In the genomic region with DNA sequence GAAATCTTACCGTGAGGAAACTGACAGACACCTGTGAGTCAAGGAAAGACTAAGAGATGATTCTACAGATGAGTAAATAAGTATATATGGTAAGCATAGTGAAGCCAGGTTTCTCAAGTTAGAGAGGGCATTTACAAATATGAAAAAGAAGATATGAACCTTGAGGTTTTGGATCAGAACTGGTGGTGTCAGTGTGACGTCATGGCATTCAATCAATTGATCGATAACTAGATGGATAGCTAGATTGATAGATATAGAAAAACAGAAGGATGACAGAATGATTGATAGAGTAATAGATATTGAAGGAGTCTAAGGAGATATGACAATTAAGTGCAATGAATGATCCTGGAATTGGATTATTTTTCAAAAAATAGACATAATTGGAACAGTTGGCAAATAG, we compare ENCODE assay signal across 29 cellular contexts.
"Had no signal": no experiment of that assay in that cellular context is flagged by ENCODE, and none has a peak within 500 bp of the region (broad histone marks: within the 10 kb centered on the region; RNA-seq: fewer than 3 reads in every experiment).

No MANE protein-coding gene starts in this region.

- H3K27ac ChIP-seq: stomach, suprapubic skin, testis, thoracic aorta, thyroid gland, tibial artery, tibial nerve, transverse colon, upper lobe of left lung, upper lobe of right lung, uterus, vagina had no signal

- H3K27ac Mint-ChIP-seq: stimulated activated effector memory CD8-positive, alpha-beta T cell treated with anti-CD3 and anti-CD28 coated beads, Interleukin-12 subunit alpha, Interleukin-12 subunit beta, amount 100 ng/mL, for 72 hours; stimulated activated memory B cell treated with anti-CD40 and anti-IgM and Interleukin-4, amounts not matched to agents 10 μg/mL and 1 μg/mL and 100 μg/mL, for 72 hours; stimulated activated naive B cell treated with anti-CD40 and anti-IgM and Interleukin-4, amounts not matched to agents 10 μg/mL and 1 μg/mL and 100 μg/mL, for 72 hours; stimulated activated naive CD8-positive, alpha-beta T cell treated with anti-CD3 and anti-CD28 coated beads, Interleukin-15, amount 100 ng/mL, for 72 hours; stimulated activated naive CD8-positive, alpha-beta T cell treated with anti-CD3 and anti-CD28 coated beads, Interleukin-15, Interleukin-2, amounts not matched to agents 100 ng/mL and 50 ng/mL, for 24 hours; type B pancreatic cell had no signal

- H3K9me3 ChIP-seq: stomach, suprapubic skin, testis, thoracic aorta, thyroid gland, tibial artery, tibial nerve, transverse colon, upper lobe of left lung, upper lobe of right lung, uterus, vagina had no signal

- H3K27me3 Mint-ChIP-seq: stimulated activated memory B cell treated with anti-CD40 and anti-IgM and Interleukin-4, amounts not matched to agents 10 μg/mL and 1 μg/mL and 100 μg/mL, for 72 hours; stimulated activated naive B cell treated with anti-CD40 and anti-IgM and Interleukin-4, amounts not matched to agents 10 μg/mL and 1 μg/mL and 100 μg/mL, for 72 hours; stimulated activated naive CD8-positive, alpha-beta T cell treated with anti-CD3 and anti-CD28 coated beads, Interleukin-15, amount 100 ng/mL, for 72 hours; stimulated activated naive CD8-positive, alpha-beta T cell treated with anti-CD3 and anti-CD28 coated beads, Interleukin-15, Interleukin-2, amounts not matched to agents 100 ng/mL and 50 ng/mL, for 24 hours; type B pancreatic cell had no signal

- H3K4me3 ChIP-seq: stomach, suprapubic skin, testis, thoracic aorta, thyroid gland, tibial artery, tibial nerve, transverse colon, upper lobe of left lung, upper lobe of right lung, uterus, vagina had no signal

- H3K36me3 Mint-ChIP-seq: stimulated activated effector memory CD8-positive, alpha-beta T cell treated with anti-CD3 and anti-CD28 coated beads, Interleukin-12 subunit alpha, Interleukin-12 subunit beta, amount 100 ng/mL, for 72 hours; stimulated activated memory B cell treated with anti-CD40 and anti-IgM and Interleukin-4, amounts not matched to agents 10 μg/mL and 1 μg/mL and 100 μg/mL, for 72 hours; stimulated activated naive B cell treated with anti-CD40 and anti-IgM and Interleukin-4, amounts not matched to agents 10 μg/mL and 1 μg/mL and 100 μg/mL, for 72 hours; type B pancreatic cell had no signal

- H3K36me3 ChIP-seq: stomach, suprapubic skin, thoracic aorta, thyroid gland, tibial artery, tibial nerve, transverse colon, upper lobe of left lung, upper lobe of right lung, uterus, vagina had no signal

- DNase-seq: stimulated activated CD4-positive, alpha-beta T cell treated with anti-CD3 and anti-CD28 coated beads, Interleukin-2, amount 100 ng/mL, for 48 hours; stimulated activated CD4-positive, alpha-beta T cell treated with anti-CD3 and anti-CD28 coated beads, Interleukin-4, amount 100 ng/mL, for 1 hour; stimulated activated CD4-positive, alpha-beta T cell treated with anti-CD3 and anti-CD28 coated beads, Interleukin-4, amount 100 ng/mL, for 24 hours; stimulated activated CD4-positive, alpha-beta T cell treated with anti-CD3 and anti-CD28 coated beads, Interleukin-4, amount 100 ng/mL, for 4 hours; stimulated activated CD8-positive, alpha-beta memory T cell treated with anti-CD3 and anti-CD28 coated beads, Interleukin-4, amount 100 ng/mL, for 48 hours; stimulated activated naive B cell treated with anti-CD40 and anti-IgM and Interleukin-4, amounts not matched to agents 10 μg/mL and 1 μg/mL and 100 μg/mL, for 72 hours; stimulated activated naive CD4-positive, alpha-beta T cell; stimulated activated naive CD4-positive, alpha-beta T cell treated with Interleukin-2 at 50 U/mL for 16 hours; stimulated activated naive CD8-positive, alpha-beta T cell treated with anti-CD3 and anti-CD28 coated beads, Interleukin-15, amount 100 ng/mL, for 72 hours; stimulated activated naive CD8-positive, alpha-beta T cell treated with anti-CD3 and anti-CD28 coated beads, Interleukin-15, Interleukin-2, amounts not matched to agents 100 U/mL and 50 U/mL, for 24 hours; stomach; substantia nigra; testis; thyroid gland; tibial artery; transverse colon; trophoblast cell; upper lobe of left lung; upper lobe of right lung; uterus had no signal

- FAIRE-seq: urothelium cell line had no signal

- H3K4me1 ChIP-seq: stomach, suprapubic skin, testis, thyroid gland, tibial artery, tibial nerve, transverse colon, upper lobe of left lung, upper lobe of right lung, uterus, vagina had no signal

- H3K9me3 Mint-ChIP-seq: stimulated activated memory B cell treated with anti-CD40 and anti-IgM and Interleukin-4, amounts not matched to agents 10 μg/mL and 1 μg/mL and 100 μg/mL, for 72 hours had no signal

- H3K4me3 Mint-ChIP-seq: stimulated activated effector memory CD8-positive, alpha-beta T cell treated with anti-CD3 and anti-CD28 coated beads, Interleukin-12 subunit alpha, Interleukin-12 subunit beta, amount 100 ng/mL, for 72 hours; stimulated activated memory B cell treated with anti-CD40 and anti-IgM and Interleukin-4, amounts not matched to agents 10 μg/mL and 1 μg/mL and 100 μg/mL, for 72 hours; stimulated activated naive B cell treated with anti-CD40 and anti-IgM and Interleukin-4, amounts not matched to agents 10 μg/mL and 1 μg/mL and 100 μg/mL, for 72 hours; stimulated activated naive CD8-positive, alpha-beta T cell treated with anti-CD3 and anti-CD28 coated beads, Interleukin-15, amount 100 ng/mL, for 72 hours; stimulated activated naive CD8-positive, alpha-beta T cell treated with anti-CD3 and anti-CD28 coated beads, Interleukin-15, Interleukin-2, amounts not matched to agents 100 ng/mL and 50 ng/mL, for 24 hours; type B pancreatic cell had no signal

- ATAC-seq: stimulated activated effector memory CD8-positive, alpha-beta T cell treated with anti-CD3 and anti-CD28 coated beads, Interleukin-12 subunit alpha, Interleukin-12 subunit beta, amount 100 ng/mL, for 72 hours; stimulated activated memory B cell treated with anti-CD40 and anti-IgM and Interleukin-4, amounts not matched to agents 10 μg/mL and 1 μg/mL and 100 μg/mL, for 72 hours; stimulated activated naive B cell treated with anti-CD40 and anti-IgM and Interleukin-4, amounts not matched to agents 10 μg/mL and 1 μg/mL and 100 μg/mL, for 72 hours; stimulated activated naive CD8-positive, alpha-beta T cell treated with anti-CD3 and anti-CD28 coated beads, Interleukin-15, amount 100 ng/mL, for 72 hours; stimulated activated naive CD8-positive, alpha-beta T cell treated with anti-CD3 and anti-CD28 coated beads, Interleukin-15, Interleukin-2, amounts not matched to agents 100 U/mL and 50 U/mL, for 24 hours; upper lobe of right lung had no signal

- H3K4me1 Mint-ChIP-seq: stimulated activated effector memory CD8-positive, alpha-beta T cell treated with anti-CD3 and anti-CD28 coated beads, Interleukin-12 subunit alpha, Interleukin-12 subunit beta, amount 100 ng/mL, for 72 hours; stimulated activated memory B cell treated with anti-CD40 and anti-IgM and Interleukin-4, amounts not matched to agents 10 μg/mL and 1 μg/mL and 100 μg/mL, for 72 hours; stimulated activated naive B cell treated with anti-CD40 and anti-IgM and Interleukin-4, amounts not matched to agents 10 μg/mL and 1 μg/mL and 100 μg/mL, for 72 hours; stimulated activated naive CD8-positive, alpha-beta T cell treated with anti-CD3 and anti-CD28 coated beads, Interleukin-15, amount 100 ng/mL, for 72 hours had no signal

- H3K27me3 ChIP-seq: stomach, suprapubic skin, testis, thyroid gland, tibial artery, tibial nerve, transverse colon, upper lobe of left lung, upper lobe of right lung, uterus, vagina had no signal
